ENCODE assay signal across 11 cellular contexts in the genomic region with DNA sequence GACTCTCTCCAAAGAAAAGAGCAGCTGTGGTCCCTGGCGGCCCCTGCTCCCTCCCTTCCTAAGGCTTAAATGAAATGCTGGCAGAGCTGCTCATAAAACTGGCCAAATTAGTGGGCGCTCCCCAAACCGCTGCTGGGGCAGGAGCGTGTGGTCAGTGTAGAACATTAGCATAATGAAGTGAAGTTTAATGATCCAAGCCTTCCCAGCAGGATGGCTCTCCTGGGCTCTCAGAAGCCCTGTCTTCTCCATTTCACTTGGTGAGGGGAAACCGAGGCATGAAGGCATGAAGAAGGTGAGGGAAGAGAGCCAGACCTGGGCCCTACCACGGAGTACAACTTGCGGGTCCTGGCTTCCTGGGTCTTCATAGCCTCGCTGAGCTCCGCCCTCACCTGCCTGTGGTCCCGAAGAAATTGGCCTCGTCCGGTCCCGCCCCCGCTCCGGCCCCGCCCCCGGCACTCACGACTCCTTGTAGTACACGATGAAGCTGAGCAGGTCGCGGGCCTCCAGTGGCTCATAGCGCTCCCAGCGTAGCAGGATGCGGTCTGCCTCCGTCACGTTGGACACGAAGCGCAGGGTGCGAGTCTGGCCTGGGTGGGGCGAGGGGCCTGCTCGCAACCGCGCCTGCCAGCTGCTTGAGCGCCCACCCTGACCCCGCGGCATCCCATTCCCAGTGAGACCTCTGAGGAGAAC. TPM values are rescaled to one million over a fixed set of nuclear protein-coding genes. Genes with fewer than 3 reads are reported as not detected.
DNase-seq lines count a peak whose midpoint lies in the region; ATAC-seq and TF ChIP-seq lines count a peak whose summit lies in the region.
"Had no signal": no experiment of that assay in that cellular context is flagged by ENCODE, and none has a peak within 500 bp of the region (broad histone marks: within the 10 kb centered on the region; RNA-seq: fewer than 3 reads in every experiment).

No MANE protein-coding gene starts in this region.

- H2BK5ac ChIP-seq in IMR-90 (ENCODE audit: low read depth, low read length, poor library complexity, severe bottlenecking): no peak overlapping the region

- H3K9me3 ChIP-seq in IMR-90 (ENCODE audit: control insufficient read depth, insufficient read depth, low read length): no peaks in the 10 kb centered on the region; the same call in 1 of the 2 replicates
- no peaks in the 10 kb centered on the region for H3K9me3 ChIP-seq in iPS-15b (ENCODE audit: control insufficient read depth, insufficient read depth, low read length)
- H3K9me3 ChIP-seq: thoracic aorta had no signal

- TF ChIP-seq RAD21 in IMR-90 (IDR thresholded peaks at IDR 0.05; ENCODE audit: low read length): no peak

- H2BK15ac ChIP-seq in IMR-90 (ENCODE audit: low read depth, low read length): no peak overlapping the region

- TF ChIP-seq POLR2A in IMR-90 (IDR thresholded peaks at IDR 0.05; ENCODE audit: low read depth, low read length): no peak

- H3K4me2 ChIP-seq in IMR-90 (ENCODE audit: low read depth, low read length): no peak overlapping the region

- H2BK120ac ChIP-seq in IMR-90 (ENCODE audit: low read depth, low read length): no peak overlapping the region

- H3K14ac ChIP-seq in IMR-90 (replicated peaks; ENCODE audit: low read depth, low read length): no peak overlapping the region

- no peak overlapping the region for H2AK9ac ChIP-seq in IMR-90 (replicated peaks; ENCODE audit: low read depth, low read length, poor library complexity)

- H3K23ac ChIP-seq in IMR-90 (ENCODE audit: low read depth, low read length): no peak overlapping the region

- H3K56ac ChIP-seq in IMR-90 (ENCODE audit: extremely low read depth, insufficient read depth, low read length): no peak overlapping the region

- H3K36me3 ChIP-seq in IMR-90 (ENCODE audit: control insufficient read depth, insufficient read depth, low read length): no peaks in the 10 kb centered on the region
- H3K36me3 ChIP-seq in iPS-15b (ENCODE audit: control insufficient read depth, insufficient read depth, low read length): no peaks in the 10 kb centered on the region
- H3K36me3 ChIP-seq: thoracic aorta had no signal

- peaks cover 3% of the 10 kb centered on the region; the same call in 1 of the 2 replicates for H3K4me1 ChIP-seq in IMR-90 (ENCODE audit: control insufficient read depth, insufficient read depth, low read length)
- peaks cover 6% of the 10 kb centered on the region for H3K4me1 ChIP-seq in iPS-15b (ENCODE audit: control insufficient read depth, insufficient read depth, low read length)

- CTCF ChIA-PET in IMR-90 (lab: Yijun Ruan, JAX): interaction anchor here (1.3 to 1.7 kb wide), 2 partner anchors 10 to 11 kb away, joined by 5 to 11 read pairs; a partner anchor contains a TSS

- H4K8ac ChIP-seq in IMR-90 (ENCODE audit: low read depth in 2 of 2, low read length in 2 of 2): no peak overlapping the region

- DNase-seq in IMR-90: no peak
- DNase-seq in activated T-cell treated with anti-CD3 and anti-CD28 coated beads, Interleukin-2, amount 50 U/mL, for 48 hours: peak; percentile 79 to 81
- peak in 2 of 3 experiments; percentile 29 to 32 for DNase-seq in stimulated activated CD4-positive, alpha-beta T cell treated with anti-CD3 and anti-CD28 coated beads, TNF-alpha, amount 100 ng/mL, for 4 hours (ENCODE audit: low read depth in 3 of 3)
- DNase-seq in substantia nigra (lab: John Stamatoyannopoulos, UW): no peak
- no peak for DNase-seq in HPDE6-E6E7 (ENCODE audit: extremely low spot score)
- DNase-seq in dermis blood vessel endothelial cell: no peak
- DNase-seq in NCI-H2196 treated with DMSO at 0.1 percent for 48 hours (lab: John Stamatoyannopoulos, UW; ENCODE audit: unreplicated experiment): no peak
- DNase-seq: left cardiac atrium, NCI-H2171 had no signal

- in situ Hi-C loops in IMR-90 (cut with MboI; ENCODE audit: low sequenced_read_pairs): no loop called here

- dilution Hi-C loops in IMR-90 (cut with HindIII; ENCODE audit: low sequenced_read_pairs, unreplicated experiment): no loop called here

- no peak overlapping the region for H4K91ac ChIP-seq in IMR-90 (ENCODE audit: insufficient read depth, low read depth, low read length)

- H2BK20ac ChIP-seq in IMR-90 (ENCODE audit: low read depth, low read length): no peak overlapping the region

- no peaks in the 10 kb centered on the region for H3K9me1 ChIP-seq in IMR-90 (ENCODE audit: insufficient read depth, low read length)

- peak overlapping the region; percentile 11 for H2AFZ ChIP-seq in IMR-90 (replicated peaks; ENCODE audit: low read length, poor library complexity)

- POLR2A ChIA-PET in IMR-90 (lab: Charles Lee; ENCODE audit: unreplicated experiment): no interaction called here

- peaks cover 4% of the 10 kb centered on the region; the same call in 1 of the 2 replicates for H4K20me1 ChIP-seq in IMR-90 (ENCODE audit: insufficient read depth, low read length)

- H3K4me3 ChIP-seq in IMR-90 (ENCODE audit: insufficient read depth, low read depth, low read length) (no peak overlapping the region), iPS-15b (ENCODE audit: low read depth, low read length) (peak overlapping the region; percentile 52)
- H3K4me3 ChIP-seq: thoracic aorta had no signal

- no peak overlapping the region for H4K5ac ChIP-seq in IMR-90 (ENCODE audit: low read depth, low read length)

- no peak for TF ChIP-seq CTCF in IMR-90 (conservative IDR thresholded peaks at IDR 0.05; ENCODE audit: low read depth, low read length)

- WGBS in IMR-90 (ENCODE audit: extremely low coverage in 2 of 2, insufficient read length in 1 of 2), 2 experiments: 6% methylated on average over 26 of the region's 36 CpGs; no CpG with 5 or more reads in 1 of the 2 experiments

- no peak overlapping the region for H3K18ac ChIP-seq in IMR-90 (ENCODE audit: low read depth, low read length)

- no peak overlapping the region for H3K4ac ChIP-seq in IMR-90 (ENCODE audit: low read depth, low read length)

- intact Hi-C loops in IMR-90 (cut with micrococcal nuclease): no loop called here

- no peaks in the 10 kb centered on the region for H3K79me1 ChIP-seq in IMR-90 (ENCODE audit: low read depth in 1 of 2, low read length in 2 of 2)

- no peak overlapping the region for H3K9ac ChIP-seq in IMR-90 (ENCODE audit: low read depth, low read length)
- H3K9ac ChIP-seq in iPS-15b (ENCODE audit: low read depth, low read length): no peak overlapping the region

- H3K27ac ChIP-seq in IMR-90 (ENCODE audit: insufficient read depth, low read length): no peak overlapping the region
- no peak overlapping the region for H3K27ac ChIP-seq in substantia nigra (ENCODE audit: low read depth, low read length, poor library complexity, severe bottlenecking)
- H3K27ac ChIP-seq: thoracic aorta had no signal

- no peak for ATAC-seq in IMR-90 (ENCODE audit: low read depth)

- H3K27me3 ChIP-seq in IMR-90 (ENCODE audit: control insufficient read depth, insufficient read depth, low read length) (peaks cover 87% of the 10 kb centered on the region), iPS-15b (ENCODE audit: control insufficient read depth, insufficient read depth, low read length) (peaks cover 98% of the 10 kb centered on the region)

- H2AK5ac ChIP-seq in IMR-90 (ENCODE audit: low read depth, low read length): no peak overlapping the region

- no TSS peak for BruUV-seq in IMR-90 (replicated peaks; lab: Mats Ljungman, UMichigan)

TF ChIP-seq in IMR-90, 13 proteins besides CTCF, POLR2A, EP300 and RAD21:
- TF ChIP-seq, protein P1, sequence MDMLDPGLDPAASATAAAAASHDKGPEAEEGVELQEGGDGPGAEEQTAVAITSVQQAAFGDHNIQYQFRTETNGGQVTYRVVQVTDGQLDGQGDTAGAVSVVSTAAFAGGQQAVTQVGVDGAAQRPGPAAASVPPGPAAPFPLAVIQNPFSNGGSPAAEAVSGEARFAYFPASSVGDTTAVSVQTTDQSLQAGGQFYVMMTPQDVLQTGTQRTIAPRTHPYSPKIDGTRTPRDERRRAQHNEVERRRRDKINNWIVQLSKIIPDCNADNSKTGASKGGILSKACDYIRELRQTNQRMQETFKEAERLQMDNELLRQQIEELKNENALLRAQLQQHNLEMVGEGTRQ (IDR thresholded peaks at IDR 0.05; ENCODE audit: low read depth, low read length): no peak
- no peak for TF ChIP-seq SMC3 (IDR thresholded peaks at IDR 0.05; ENCODE audit: low read depth, low read length)
- TF ChIP-seq RFX5 (IDR thresholded peaks at IDR 0.05; ENCODE audit: low read depth, low read length): no peak
- TF ChIP-seq MXI1 (IDR thresholded peaks at IDR 0.05; ENCODE audit: borderline replicate concordance, low read depth, low read length): no peak
- no peak for TF ChIP-seq BHLHE40 (IDR thresholded peaks at IDR 0.05; ENCODE audit: low read depth, low read length)

RNA-seq across cellular contexts. Expression of a gene that starts 10.3 kb away (rescaled TPM):
- total RNA-seq in IMR-90 (2012; rRNA removed) (not detected in 2 replicates), dermis blood vessel endothelial cell (not detected in 2 replicates)
- not detected in 2 replicates for polyA plus RNA-seq in IMR-90 (2012; rRNA removed)
- not detected in 2 replicates for polyA plus RNA-seq in IMR-90 (2012; cell fraction: cytosol; rRNA removed)
- polyA plus RNA-seq in IMR-90 (2012; cell fraction: nucleus; rRNA removed; ENCODE audit: low replicate concordance): not detected in 2 replicates
- total RNA-seq: thoracic aorta had no signal

RNA-seq across cellular contexts. Expression of a gene that starts 12.1 kb away (rescaled TPM):
- total RNA-seq in IMR-90 (2012; rRNA removed): not detected in 2 replicates
- polyA plus RNA-seq in IMR-90 (2012; rRNA removed): 0.03 TPM in 1 of 2 replicates, not detected in the other
- polyA plus RNA-seq in IMR-90 (2012; cell fraction: cytosol; rRNA removed): 0.02 TPM in 1 of 2 replicates, not detected in the other
- polyA plus RNA-seq in IMR-90 (2012; cell fraction: nucleus; rRNA removed; ENCODE audit: low replicate concordance): 0.07 and 0.11 TPM in 2 replicates
- total RNA-seq in dermis blood vessel endothelial cell: not detected in 2 replicates

RNA-seq across cellular contexts. Expression of a gene that starts 32.0 kb away (rescaled TPM):
- 0.28 TPM in 1 of 2 replicates, not detected in the other for total RNA-seq in IMR-90 (2012; rRNA removed)
- 0.23 TPM in 1 of 2 replicates, not detected in the other for polyA plus RNA-seq in IMR-90 (2012; rRNA removed)
- polyA plus RNA-seq in IMR-90 (2012; cell fraction: cytosol; rRNA removed): 0.14 TPM in 1 of 2 replicates, not detected in the other
- polyA plus RNA-seq in IMR-90 (2012; cell fraction: nucleus; rRNA removed; ENCODE audit: low replicate concordance): 0.45 and 1.4 TPM in 2 replicates
- total RNA-seq in dermis blood vessel endothelial cell: not detected in 2 replicates

RNA-seq across cellular contexts. Expression of a gene that starts 44.9 kb away (rescaled TPM):
- total RNA-seq in IMR-90 (2012; rRNA removed): 2.0 and 2.8 TPM in 2 replicates
- 44.4 and 52.1 TPM in 2 replicates for polyA plus RNA-seq in IMR-90 (2012; rRNA removed)
- 21.9 and 40.2 TPM in 2 replicates for polyA plus RNA-seq in IMR-90 (2012; cell fraction: cytosol; rRNA removed)
- polyA plus RNA-seq in IMR-90 (2012; cell fraction: nucleus; rRNA removed; ENCODE audit: low replicate concordance): 199 and 366 TPM in 2 replicates
- total RNA-seq in dermis blood vessel endothelial cell: 19.1 and 53.5 TPM in 2 replicates

Comparison
In these comparisons a context has a peak if more than half of its experiments do, and no peak if none do; other contexts are left out.
1. DNase-seq: peak in activated T-cell treated with anti-CD3 and anti-CD28 coated beads, Interleukin-2, amount 50 U/mL, for 48 hours (2 of 2) and stimulated activated CD4-positive, alpha-beta T cell treated with anti-CD3 and anti-CD28 coated beads, TNF-alpha, amount 100 ng/mL, for 4 hours (2 of 3); none in IMR-90 (single experiment), substantia nigra (0 of 49), HPDE6-E6E7 (single experiment), dermis blood vessel endothelial cell (single experiment) and NCI-H2196 treated with DMSO at 0.1 percent for 48 hours (single experiment).